Comparison of ENCODE assay signal across 8 cellular contexts in genomic region chr16:74743668-74744299, GRCh38. TPM values are rescaled to one million over a fixed set of nuclear protein-coding genes. Genes with fewer than 3 reads are reported as not detected.
DNase-seq lines count a peak whose midpoint lies in the region; ATAC-seq and TF ChIP-seq lines count a peak whose summit lies in the region.

No MANE protein-coding gene starts in this region.

- ATAC-seq in HG03175 (IDR thresholded peaks at IDR 0.05; ENCODE audit: unreplicated experiment) = no peak
- ATAC-seq in GM18505 (IDR thresholded peaks at IDR 0.05; ENCODE audit: unreplicated experiment) = no peak

- TF ChIP-seq CTCF in BE2C (IDR thresholded peaks at IDR 0.05; ENCODE audit: low read depth, low read length) = no peak
- no peak for TF ChIP-seq CTCF in brain microvascular endothelial cell (IDR thresholded peaks at IDR 0.05; ENCODE audit: low read depth, low read length, missing control alignments)

- peak overlapping the region; percentile 68 to 79 for H3K9ac ChIP-seq in mucosa of rectum (ENCODE audit: low read depth in 1 of 2, low read length in 2 of 2)

- no peaks in the 10 kb centered on the region for H3K27me3 ChIP-seq in BE2C
- H3K27me3 ChIP-seq in brain microvascular endothelial cell (replicated peaks) = no peaks in the 10 kb centered on the region
- no peaks in the 10 kb centered on the region for H3K27me3 ChIP-seq in mucosa of rectum (ENCODE audit: control insufficient read depth in 2 of 2, insufficient read depth in 2 of 2, low read length in 2 of 2)

- H3K4me1 ChIP-seq in BE2C (no peaks in the 10 kb centered on the region), mucosa of rectum (ENCODE audit: control insufficient read depth in 2 of 2, insufficient read depth in 2 of 2, low read length in 2 of 2) (peaks cover 27 to 35% of the 10 kb centered on the region in 2 donors)

- H3K36me3 ChIP-seq in BE2C (no peaks in the 10 kb centered on the region), brain microvascular endothelial cell (replicated peaks) (no peaks in the 10 kb centered on the region), mucosa of rectum (ENCODE audit: control insufficient read depth in 2 of 2, insufficient read depth in 2 of 2, low read length in 2 of 2) (peaks cover 0 to 7% of the 10 kb centered on the region in 2 donors)

- H3K27ac ChIP-seq in brain microvascular endothelial cell = no peak overlapping the region
- peak overlapping the region; percentile 96 to 99 for H3K27ac ChIP-seq in mucosa of rectum (ENCODE audit: low read depth in 2 of 2, low read length in 2 of 2)

- TF ChIP-seq POLR2A in GM18505 (IDR thresholded peaks at IDR 0.05; ENCODE audit: borderline replicate concordance, extremely low read depth, insufficient read depth, insufficient read length) = no peak

- in situ Hi-C loops in brain microvascular endothelial cell (cut with HindIII; ENCODE audit: low pct_ligation_motif_present, low sequenced_read_pairs) = no loop called here

- DNase-seq in BE2C = peak; percentile 50
- peak; percentile 29 for DNase-seq in NCI-H146 treated with DMSO at 0.1 percent for 48 hours (lab: John Stamatoyannopoulos, UW; ENCODE audit: unreplicated experiment)
- DNase-seq in brain microvascular endothelial cell = peak; percentile 16
- DNase-seq in central memory CD4-positive, alpha-beta T cell = no peak
- DNase-seq in stimulated activated CD4-positive, alpha-beta T cell treated with anti-CD3 and anti-CD28 coated beads, Interleukin-2, amount 100 ng/mL, for 24 hours = no peak

- H3K9me3 ChIP-seq in BE2C (no peaks in the 10 kb centered on the region), mucosa of rectum (ENCODE audit: control insufficient read depth in 2 of 2, low read length in 2 of 2) (no peaks in the 10 kb centered on the region)

- H3K4me3 ChIP-seq in BE2C (ENCODE audit: low read depth, low read length) (peak overlapping the region; percentile 15), brain microvascular endothelial cell (ENCODE audit: low read depth, low read length) (no peak overlapping the region), mucosa of rectum (ENCODE audit: low read length in 2 of 2) (peak overlapping the region; percentile 34)

RNA-seq across cellular contexts. Expression of gene FA2H, which starts 30.8 kb away (rescaled TPM):
- polyA plus RNA-seq in BE2C (2012; ENCODE audit: insufficient read depth, insufficient read length, low read depth) = not detected

RNA-seq across cellular contexts. Expression of gene MLKL, which starts 43.1 kb away (rescaled TPM):
- polyA plus RNA-seq in BE2C (2012; ENCODE audit: insufficient read depth, insufficient read length, low read depth) = not detected

Comparison
In these comparisons a context has a peak if more than half of its experiments do, and no peak if none do; other contexts are left out.
1. DNase-seq: peak in BE2C (single experiment), NCI-H146 treated with DMSO at 0.1 percent for 48 hours (single experiment) and brain microvascular endothelial cell (single experiment); none in central memory CD4-positive, alpha-beta T cell (single experiment) and stimulated activated CD4-positive, alpha-beta T cell treated with anti-CD3 and anti-CD28 coated beads, Interleukin-2, amount 100 ng/mL, for 24 hours (0 of 2).